24 cellular contexts compared by ENCODE assay signal in the genomic region with DNA sequence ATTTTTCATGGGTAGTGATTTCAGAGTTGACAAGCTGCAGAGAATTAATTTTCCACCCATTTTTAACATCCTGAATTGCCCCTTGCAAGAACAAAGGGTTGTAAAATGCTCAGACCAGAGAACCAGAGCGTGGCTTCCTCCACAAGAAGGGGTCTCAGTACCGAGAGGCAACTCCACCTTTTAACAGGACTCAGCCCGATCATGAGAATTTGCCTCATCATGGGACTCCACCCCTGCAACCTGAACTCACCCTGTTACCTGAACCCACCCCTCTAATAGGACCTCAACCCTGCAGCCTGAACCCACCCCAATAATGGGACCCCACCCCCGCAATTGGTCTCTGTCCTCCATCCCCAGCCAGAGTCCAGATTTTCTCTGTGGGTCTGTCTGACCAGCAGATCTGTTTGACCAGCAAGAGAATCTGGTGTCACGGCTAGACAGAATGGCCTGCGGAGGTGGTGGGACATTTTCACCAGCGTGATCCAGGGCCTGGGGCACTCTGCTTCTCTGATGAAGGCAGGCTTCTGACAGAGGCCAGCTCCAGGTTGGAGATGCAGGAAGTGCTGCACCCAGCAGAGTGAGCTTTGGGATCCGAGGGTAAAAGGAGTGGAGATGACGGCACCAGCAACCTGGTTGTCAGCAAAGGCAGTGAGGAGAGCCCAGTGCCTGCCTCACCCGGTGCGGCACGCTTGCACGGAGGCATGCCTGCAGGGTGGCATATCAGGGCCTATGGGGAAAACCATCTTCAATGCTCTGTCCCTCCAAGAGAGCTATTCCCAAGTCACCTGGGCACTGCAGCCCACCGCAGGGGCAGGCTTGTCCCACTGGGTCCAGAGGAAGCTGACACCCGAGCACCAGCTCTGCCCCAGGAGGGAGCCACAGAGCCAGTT.
"Had no signal": no experiment of that assay in that cellular context is flagged by ENCODE, and none has a peak within 500 bp of the region (broad histone marks: within the 10 kb centered on the region; RNA-seq: fewer than 3 reads in every experiment).

No MANE protein-coding gene starts in this region.

- H3K27me3 ChIP-seq: neural progenitor cell, pancreas, vagina had no signal

- H3K36me3 Mint-ChIP-seq: brain, naive B cell, neural progenitor cell had no signal

- H2AFZ ChIP-seq: neural progenitor cell had no signal

- H3K4me1 ChIP-seq: left lung had no signal

- H3K4me2 ChIP-seq: neural progenitor cell had no signal

- ATAC-seq: left lung, mucosa of descending colon, pancreas had no signal

- H3K4me3 Mint-ChIP-seq: activated T-helper 1 cell treated with anti-CD3 and anti-CD28 coated beads, Interleukin-12 subunit alpha, Interleukin-12 subunit beta, Interleukin-2, Interleukin-4 antibody, amounts not matched to agents 30 ng/mL and 10 ng/mL and 1 ng/mL, durations not matched to agents 14 hours and 24 hours and 36 hours; brain; naive B cell; neural progenitor cell had no signal

- DNase-seq: activated CD4-positive, alpha-beta T cell treated with anti-CD3 and anti-CD28 coated beads for 1 hour; activated naive CD4-positive, alpha-beta T cell; activated T-cell treated with anti-CD3 and anti-CD28 coated beads for 4 hours; caudate nucleus; foreskin melanocyte; glutamatergic neuron; hippocampal formation; left lung; mammary epithelial cell; mucosa of descending colon; naive B cell; stimulated activated CD4-positive, alpha-beta T cell treated with anti-CD3 and anti-CD28 coated beads, Interleukin-12 subunit alpha, Interleukin-12 subunit beta, amount 100 ng/mL, for 4 hours; stimulated activated CD4-positive, alpha-beta T cell treated with anti-CD3 and anti-CD28 coated beads, Interleukin-1b, Interleukin-23, amount 100 ng/mL, for 48 hours; stimulated activated CD8-positive, alpha-beta memory T cell treated with anti-CD3 and anti-CD28 coated beads, Interleukin-4, amount 100 ng/mL, for 48 hours; stimulated activated naive CD4-positive, alpha-beta T cell; T-helper 2 cell had no signal

- H3K9me3 ChIP-seq: pancreas, tibial artery, vagina had no signal

- H3K4me3 ChIP-seq: dorsolateral prefrontal cortex, left lung, mucosa of descending colon, neural progenitor cell, pancreas, tibial artery, vagina had no signal

- H3K27ac ChIP-seq: dorsolateral prefrontal cortex, left lung, neural progenitor cell, pancreas, tibial artery, vagina, VCaP had no signal

- H3K27me3 Mint-ChIP-seq: brain, naive B cell had no signal

- H3K9me3 Mint-ChIP-seq: activated T-helper 1 cell treated with anti-CD3 and anti-CD28 coated beads, Interleukin-12 subunit alpha, Interleukin-12 subunit beta, Interleukin-2, Interleukin-4 antibody, amounts not matched to agents 30 ng/mL and 10 ng/mL and 1 ng/mL, durations not matched to agents 14 hours and 24 hours and 36 hours had no signal

- H3K27ac Mint-ChIP-seq: activated T-helper 1 cell treated with anti-CD3 and anti-CD28 coated beads, Interleukin-12 subunit alpha, Interleukin-12 subunit beta, Interleukin-2, Interleukin-4 antibody, amounts not matched to agents 30 ng/mL and 10 ng/mL and 1 ng/mL, durations not matched to agents 14 hours and 24 hours and 36 hours; brain; neural progenitor cell had no signal

- H3K9ac ChIP-seq: neural progenitor cell had no signal

- H3K4me1 Mint-ChIP-seq: naive B cell had no signal

- H3K36me3 ChIP-seq: left lung, neural progenitor cell, pancreas, tibial artery, vagina had no signal
